8 cellular contexts compared by ENCODE assay signal in genomic region chr1:51570063-51570720, GRCh38. TPM values are rescaled to one million over a fixed set of nuclear protein-coding genes. Genes with fewer than 3 reads are reported as not detected.
DNase-seq lines count a peak whose midpoint lies in the region; ATAC-seq and TF ChIP-seq lines count a peak whose summit lies in the region.

No MANE protein-coding gene starts in this region.

- RAD21 ChIA-PET in HCT116 (lab: Charles Lee; ENCODE audit: low non-redundant PET in 1 of 2, low total read pairs in 2 of 2, uncharacterized antibody in 2 of 2, unreplicated experiment in 2 of 2): interaction anchor here in 1 of 2 experiments (0.8 kb wide), 1 partner anchor 121 kb away, joined by 3 read pairs; no protein-coding TSS in a partner anchor

- ATAC-seq in HCT116 (peak; percentile 51), left colon (peak; percentile 58)

- no peak for TF ChIP-seq RAD21 in HCT116 (IDR thresholded peaks at IDR 0.05; ENCODE audit: low read depth)

- TF ChIP-seq CTCF in GM06990 (IDR thresholded peaks at IDR 0.05; ENCODE audit: insufficient read depth, low read length, poor library complexity, severe bottlenecking) (no peak), HCT116 (IDR thresholded peaks at IDR 0.05 in 2 of 3, conservative IDR thresholded peaks at IDR 0.05 in 1 of 3; ENCODE audit: borderline replicate concordance in 1 of 3, insufficient read depth in 1 of 3, low read depth in 2 of 3, low read length in 2 of 3) (no peak)

- POLR2A ChIA-PET in HCT116 (lab: Charles Lee): interaction anchor here (1.1 kb wide), 1 partner anchor 52 kb away, joined by 3 read pairs; no protein-coding TSS in a partner anchor

- CTCF ChIA-PET in HCT116 (lab: Charles Lee): interaction anchor here (1.0 to 1.2 kb wide), 3 partner anchors 12 to 199 kb away, joined by 3 read pairs; no protein-coding TSS in a partner anchor

- H3K27me3 ChIP-seq in GM06990 (replicated peaks; ENCODE audit: control insufficient read depth, insufficient read depth, low read length): no peaks in the 10 kb centered on the region
- no peaks in the 10 kb centered on the region for H3K27me3 ChIP-seq in HCT116 (ENCODE audit: insufficient read depth, low read length)

- H3K9me2 ChIP-seq in HCT116 (ENCODE audit: insufficient read depth): no peaks in the 10 kb centered on the region

- H3K36me3 ChIP-seq in GM06990 (ENCODE audit: control insufficient read depth, insufficient read depth, low read length) (no peaks in the 10 kb centered on the region), HCT116 (ENCODE audit: control insufficient read depth in 1 of 2, insufficient read depth in 2 of 2, low read length in 2 of 2) (no peaks in the 10 kb centered on the region)

- no peaks in the 10 kb centered on the region for H3K9me3 ChIP-seq in HCT116 (ENCODE audit: control insufficient read depth in 1 of 2, insufficient read depth in 1 of 2, low read depth in 1 of 2, low read length in 2 of 2)

- no peaks in the 10 kb centered on the region for H4K20me1 ChIP-seq in HCT116 (ENCODE audit: insufficient read depth)

- H3K79me2 ChIP-seq in HCT116 (ENCODE audit: insufficient read depth, low read length): no peaks in the 10 kb centered on the region

- H2AFZ ChIP-seq in HCT116 (ENCODE audit: low read depth, low read length, poor library complexity, severe bottlenecking): peak overlapping the region; percentile 65

- no TSS peak for BruUV-seq in HCT116 (replicated peaks; lab: Mats Ljungman, UMichigan)

- DNase-seq in GM06990 (ENCODE audit: extremely low read depth, insufficient read length): peak; percentile 56
- no peak for DNase-seq in HCT116 (ENCODE audit: low read depth, low spot score)
- DNase-seq in NOMO-1 treated with DMSO at 0.1 percent for 48 hours (lab: John Stamatoyannopoulos, UW; ENCODE audit: unreplicated experiment): peak; percentile 61
- no peak for DNase-seq in left colon
- DNase-seq in central memory CD4-positive, alpha-beta T cell: no peak
- DNase-seq in activated CD8-positive, alpha-beta memory T cell treated with anti-CD3 and anti-CD28 coated beads for 24 hours: no peak
- no peak for DNase-seq in NCI-H2029 (lab: John Stamatoyannopoulos, UW)
- no peak for DNase-seq in activated CD4-positive, alpha-beta T cell treated with anti-CD3 and anti-CD28 coated beads, Interleukin-2, amount 50 U/mL, for 48 hours

- H3K4me2 ChIP-seq in HCT116 (ENCODE audit: low read length): peak overlapping the region; percentile 64

- no peak overlapping the region; the same call in 1 of the 2 replicates for H3K4me3 ChIP-seq in GM06990 (replicated peaks; ENCODE audit: low read depth, low read length)
- H3K4me3 ChIP-seq in HCT116 (replicated peaks in 1 of 2; ENCODE audit: low read depth in 1 of 2, low read length in 2 of 2): peak overlapping the region in 1 of 2 experiments; percentile 12; a peak in 2 of 4 replicates

- H3K27ac ChIP-seq in HCT116 (ENCODE audit: low read depth, low read length): peak overlapping the region; percentile 90

- TF ChIP-seq POLR2A in HCT116 (IDR thresholded peaks at IDR 0.05; ENCODE audit: borderline replicate concordance, extremely low read depth, insufficient read depth, insufficient read length): no peak

- peak overlapping the region; percentile 10; the same call in 1 of the 2 replicates for H3K9ac ChIP-seq in HCT116 (ENCODE audit: low read length)

- intact Hi-C loops in HCT116 (cut with micrococcal nuclease): no loop called here
- intact Hi-C loops in left colon (cut with DNase I, micrococcal nuclease): no loop called here

- H3K4me1 ChIP-seq in HCT116 (ENCODE audit: control insufficient read depth in 1 of 2, insufficient read depth in 2 of 2, low read length in 2 of 2): peaks cover 38% of the 10 kb centered on the region in 2 experiments

TF ChIP-seq in HCT116, 20 proteins besides CTCF, POLR2A, EP300 and RAD21:
- 0 out of 2 replicates have a peak, but pooled peaks have one; percentile 23 for TF ChIP-seq CBX3 (IDR thresholded peaks at IDR 0.05; ENCODE audit: low read depth)
- no peak for TF ChIP-seq FOSL1 (IDR thresholded peaks at IDR 0.05; ENCODE audit: low read depth)
- no peak; the same call in 1 of the 2 replicates for TF ChIP-seq MAX (IDR thresholded peaks at IDR 0.05)

RNA-seq across cellular contexts. Expression of gene OSBPL9, which starts 46.7 kb away (rescaled TPM):
- 52.6 TPM for total RNA-seq in HCT116 (2021; ENCODE audit: unreplicated experiment)
- 31.7 and 37.0 TPM in 2 replicates for polyA plus RNA-seq in HCT116 (2012)
- total RNA-seq in left colon: 10 to 100 TPM; 51.2 to 52.2 TPM

RNA-seq across cellular contexts. Expression of gene EPS15, which starts 51.1 kb away (rescaled TPM):
- total RNA-seq in HCT116 (2021; ENCODE audit: unreplicated experiment) (41.2 TPM), left colon (10 to 100 TPM; 48.7 to 55.6 TPM)
- 18.1 and 18.6 TPM in 2 replicates for polyA plus RNA-seq in HCT116 (2012)

Comparison
In these comparisons a context has a peak if more than half of its experiments do, and no peak if none do; other contexts are left out.
1. DNase-seq: peak in GM06990 (single experiment) and NOMO-1 treated with DMSO at 0.1 percent for 48 hours (single experiment); none in HCT116 (single experiment), left colon (0 of 2), central memory CD4-positive, alpha-beta T cell (single experiment), activated CD8-positive, alpha-beta memory T cell treated with anti-CD3 and anti-CD28 coated beads for 24 hours (single experiment), NCI-H2029 (single experiment) and activated CD4-positive, alpha-beta T cell treated with anti-CD3 and anti-CD28 coated beads, Interleukin-2, amount 50 U/mL, for 48 hours (0 of 2).